Comparison of ENCODE assay signal across 9 cellular contexts in genomic region chr10:11270135-11270857, GRCh38.
DNase-seq lines count a peak whose midpoint lies in the region; ATAC-seq, FAIRE-seq and TF ChIP-seq lines count a peak whose summit lies in the region.
"Had no signal": no experiment of that assay in that cellular context is flagged by ENCODE, and none has a peak within 500 bp of the region (broad histone marks: within the 10 kb centered on the region; RNA-seq: fewer than 3 reads in every experiment).

No MANE protein-coding gene starts in this region.

- H3K36me3 Mint-ChIP-seq in Calu3 (ENCODE audit: insufficient read depth, unreplicated experiment) = no peaks in the 10 kb centered on the region

- no peak overlapping the region for H3K27ac Mint-ChIP-seq in Calu3 (ENCODE audit: unreplicated experiment)

- no peak overlapping the region for H3K4me3 Mint-ChIP-seq in Calu3 (ENCODE audit: low read depth, unreplicated experiment)

- no peak overlapping the region for H3K27ac ChIP-seq in kidney (ENCODE audit: low read depth in 2 of 2, low read length in 2 of 2)

- intact Hi-C loops in Calu3 (cut with micrococcal nuclease; ENCODE audit: unreplicated experiment) (loop anchor here (1.0 to 5.0 kb wide), 3 partner anchors 1658 to 1939 kb away; no protein-coding TSS in a partner anchor), kidney (cut with DNase I) (no loop called here)

- peaks cover 64% of the 10 kb centered on the region for H3K27me3 Mint-ChIP-seq in Calu3 (ENCODE audit: unreplicated experiment)

- CTCF ChIA-PET in Calu3 (lab: Charles Lee) = interaction anchor here (0.7 to 1.7 kb wide), 3 partner anchors 160 to 1927 kb away, joined by 3 to 16 read pairs (median 3); no protein-coding TSS in a partner anchor

- no peak overlapping the region for H3K9ac ChIP-seq in kidney (ENCODE audit: low read length in 2 of 2)

- H3K36me3 ChIP-seq in kidney (ENCODE audit: control insufficient read depth in 1 of 2, insufficient read depth in 2 of 2, low read length in 2 of 2) = no peaks in the 10 kb centered on the region

- no peaks in the 10 kb centered on the region for H3K9me3 ChIP-seq in kidney (ENCODE audit: control insufficient read depth in 1 of 2, low read length in 2 of 2)

- FAIRE-seq in kidney (lab: Jason Lieb, UNC) = no peak
- FAIRE-seq: endometrium had no signal

- TF ChIP-seq CTCF in Calu3 (IDR thresholded peaks at IDR 0.05; ENCODE audit: unreplicated experiment) (peak; percentile 90), WI38 (IDR thresholded peaks at IDR 0.05; ENCODE audit: low read depth, low read length) (peak; percentile 84), kidney (IDR thresholded peaks at IDR 0.05; ENCODE audit: borderline replicate concordance, extremely low read depth, insufficient read depth) (peak; percentile 88)

- BruUV-seq in Calu3 (replicated peaks; lab: Mats Ljungman, UMichigan) = no TSS peak

- ATAC-seq in GM21515 (IDR thresholded peaks at IDR 0.05; ENCODE audit: unreplicated experiment) = peak; percentile 61

- no peaks in the 10 kb centered on the region for H3K9me3 Mint-ChIP-seq in Calu3 (ENCODE audit: low read depth, unreplicated experiment)

- H3K4me1 ChIP-seq in kidney (ENCODE audit: control insufficient read depth in 1 of 2, insufficient read depth in 1 of 2, low read depth in 1 of 2, low read length in 2 of 2) = no peaks in the 10 kb centered on the region

- no peak overlapping the region for H3K4me3 ChIP-seq in Jurkat, Clone E6-1 (ENCODE audit: low read length)
- H3K4me3 ChIP-seq in WI38 (ENCODE audit: low read depth, low read length) (no peak overlapping the region), kidney (ENCODE audit: low read length in 2 of 2) (no peak overlapping the region)

- DNase-seq in Calu3 = peak; percentile 84
- peak; percentile 34 for DNase-seq in Jurkat, Clone E6-1 (ENCODE audit: low read depth, low spot score)
- peak; percentile 36 for DNase-seq in brain pericyte (ENCODE audit: low read depth, low spot score)
- peak; percentile 87 for DNase-seq in kidney
- DNase-seq in stimulated activated CD4-positive, alpha-beta T cell treated with anti-CD3 and anti-CD28 coated beads, Interleukin-2, amount 100 ng/mL, for 48 hours = peak; percentile 73 to 75
- no peak for DNase-seq in NCI-H2196 (lab: John Stamatoyannopoulos, UW; ENCODE audit: unreplicated experiment)

- no peaks in the 10 kb centered on the region for H3K4me1 Mint-ChIP-seq in Calu3 (ENCODE audit: low read depth, unreplicated experiment)
